In genomic region chr3:12193485-12194165, GRCh38 we compare ENCODE assay signal across 9 cellular contexts. TPM values are rescaled to one million over a fixed set of nuclear protein-coding genes. Genes with fewer than 3 reads are reported as not detected.
DNase-seq lines count a peak whose midpoint lies in the region; ATAC-seq and TF ChIP-seq lines count a peak whose summit lies in the region.
"Had no signal": no experiment of that assay in that cellular context is flagged by ENCODE, and none has a peak within 500 bp of the region (broad histone marks: within the 10 kb centered on the region; RNA-seq: fewer than 3 reads in every experiment).

No MANE protein-coding gene starts in this region.

- peaks cover 4% of the 10 kb centered on the region for H3K27me3 Mint-ChIP-seq in stimulated activated naive CD8-positive, alpha-beta T cell treated with anti-CD3 and anti-CD28 coated beads, Interleukin-15, Interleukin-2, amounts not matched to agents 100 ng/mL and 50 ng/mL, for 24 hours

- H3K27ac ChIP-seq in heart left ventricle = peak overlapping the region in 2 of 12 donors; percentile 10 to 34

- WGBS in heart left ventricle, 4 donors = 98 to 100% (median 99%) methylated on average over 1 of the region's 1 CpG

- peak overlapping the region; percentile 54 for H3K4me3 Mint-ChIP-seq in stimulated activated naive CD8-positive, alpha-beta T cell treated with anti-CD3 and anti-CD28 coated beads, Interleukin-15, Interleukin-2, amounts not matched to agents 100 ng/mL and 50 ng/mL, for 24 hours
- H3K4me3 Mint-ChIP-seq: naive B cell had no signal

- DNase-seq in AML-193 (lab: John Stamatoyannopoulos, UW) (peak; percentile 88 to 93), T1000 (lab: John Stamatoyannopoulos, UW) (peak; percentile 67), heart left ventricle (peak in 1 of 5 donors; percentile 59), NCI-H2029 (lab: John Stamatoyannopoulos, UW) (no peak), occipital lobe (lab: John Stamatoyannopoulos, UW) (no peak)
- DNase-seq: naive B cell had no signal

- H3K4me1 ChIP-seq in heart left ventricle = peaks cover 0 to 63% (median 4%) of the 10 kb centered on the region in 12 donors

- no peaks in the 10 kb centered on the region for H3K9me3 ChIP-seq in heart left ventricle

- intact Hi-C loops in heart left ventricle (cut with DNase I) = no loop called here

- no peak for TF ChIP-seq POLR2A in heart left ventricle (IDR thresholded peaks at IDR 0.05)

- H3K36me3 Mint-ChIP-seq in stimulated activated naive CD8-positive, alpha-beta T cell treated with anti-CD3 and anti-CD28 coated beads, Interleukin-15, Interleukin-2, amounts not matched to agents 100 ng/mL and 50 ng/mL, for 24 hours (ENCODE audit: low read depth) = no peaks in the 10 kb centered on the region
- H3K36me3 Mint-ChIP-seq: naive B cell had no signal

- H3K9me3 Mint-ChIP-seq in stimulated activated naive CD8-positive, alpha-beta T cell treated with anti-CD3 and anti-CD28 coated beads, Interleukin-15, Interleukin-2, amounts not matched to agents 100 ng/mL and 50 ng/mL, for 24 hours = no peaks in the 10 kb centered on the region
- H3K9me3 Mint-ChIP-seq: naive B cell had no signal

- peaks cover 93% of the 10 kb centered on the region for H3K4me1 Mint-ChIP-seq in stimulated activated naive CD8-positive, alpha-beta T cell treated with anti-CD3 and anti-CD28 coated beads, Interleukin-15, Interleukin-2, amounts not matched to agents 100 ng/mL and 50 ng/mL, for 24 hours (ENCODE audit: low read depth)

- no peak for TF ChIP-seq CTCF in heart left ventricle (IDR thresholded peaks at IDR 0.05)

- no peaks in the 10 kb centered on the region for H3K36me3 ChIP-seq in heart left ventricle

- H3K4me3 ChIP-seq in heart left ventricle = no peak overlapping the region

- ATAC-seq in GM19351 (IDR thresholded peaks at IDR 0.05; ENCODE audit: unreplicated experiment) (peak; percentile 56), HG03442 (IDR thresholded peaks at IDR 0.05; ENCODE audit: unreplicated experiment) (peak; percentile 62), heart left ventricle (peak in 3 of 4 donors; percentile 68 to 87 (median 87))

- H3K27ac Mint-ChIP-seq in stimulated activated naive CD8-positive, alpha-beta T cell treated with anti-CD3 and anti-CD28 coated beads, Interleukin-15, Interleukin-2, amounts not matched to agents 100 ng/mL and 50 ng/mL, for 24 hours = peak overlapping the region; percentile 97
- H3K27ac Mint-ChIP-seq: naive B cell had no signal

- no peaks in the 10 kb centered on the region for H3K27me3 ChIP-seq in heart left ventricle

RNA-seq across cellular contexts. Expression of gene TIMP4, which starts 34.9 kb away (rescaled TPM):
- total RNA-seq in heart left ventricle (10 to 100 TPM in 6 of 9 donors, 1 to 10 TPM in 3; 3.0 to 57.9 (median 18.6) TPM), occipital lobe (2.5 TPM)
- 10 to 100 TPM in 1 of 2 donors, 1 to 10 TPM in 1; 8.0 to 40.5 TPM for polyA plus RNA-seq in heart left ventricle

Comparison
In these comparisons a context has a peak if more than half of its experiments do, and no peak if none do; other contexts are left out.
1. DNase-seq: peak in AML-193 (2 of 2) and T1000 (single experiment); none in NCI-H2029 (single experiment) and occipital lobe (single experiment).
2. Peak in every context shown above with its lines, with median percentiles within 50 percentile points of each other: ATAC-seq.